In the genomic region with DNA sequence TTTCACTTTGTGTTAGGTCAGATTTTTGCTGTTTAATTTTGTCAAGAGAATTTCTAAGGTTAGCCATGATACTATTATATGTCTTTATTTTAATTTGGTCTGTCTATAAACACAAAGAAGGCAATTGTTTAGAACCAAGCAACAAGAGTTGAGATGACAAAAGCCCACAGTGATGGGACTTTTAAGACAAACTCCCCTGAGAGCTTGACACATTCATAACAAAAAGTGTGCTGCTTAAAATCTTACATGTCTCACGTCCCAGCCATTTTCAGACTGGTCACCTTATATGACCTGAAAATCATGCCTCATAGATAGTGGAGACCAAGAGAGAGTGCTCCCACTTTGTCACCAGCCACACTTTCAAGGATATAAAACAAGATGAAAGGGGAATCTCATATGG, we compare ENCODE assay signal across 34 cellular contexts.
"Had no signal": no experiment of that assay in that cellular context is flagged by ENCODE, and none has a peak within 500 bp of the region (broad histone marks: within the 10 kb centered on the region; RNA-seq: fewer than 3 reads in every experiment).

No MANE protein-coding gene starts in this region.

- H3K9me3 ChIP-seq: Peyer's patch had no signal

- H3K27ac ChIP-seq: brain microvascular endothelial cell, Peyer's patch, RWPE1, VCaP had no signal

- H3K36me3 ChIP-seq: brain microvascular endothelial cell, Peyer's patch had no signal

- ATAC-seq: activated T-cell treated with anti-CD3 and anti-CD28 coated beads, Interleukin-2, amount 50 U/mL, for 72 hours; activated T-helper 17 cell treated with anti-CD3 and anti-CD28 coated beads, Interleukin-2, amount 50 U/mL, for 72 hours; Right ventricle myocardium inferior had no signal

- DNase-seq: activated CD4-positive, alpha-beta memory T cell treated with anti-CD3 and anti-CD28 coated beads, Interleukin-2, amount 10 ng/mL, durations not matched to agents 7 days and 5 days; activated CD4-positive, alpha-beta T cell treated with anti-CD3 and anti-CD28 coated beads for 1 hour; activated CD4-positive, alpha-beta T cell treated with anti-CD3 and anti-CD28 coated beads for 48 hours; activated CD4-positive, CD25-positive, alpha-beta regulatory T cell; activated effector memory CD4-positive, alpha-beta T cell treated with anti-CD3 and anti-CD28 coated beads, Interleukin-2, amount 50 U/mL, for 16 hours; activated naive CD4-positive, alpha-beta T cell; activated naive CD4-positive, alpha-beta T cell treated with anti-CD3 and anti-CD28 coated beads, Interleukin-2, amount 50 U/mL, for 16 hours; activated naive CD8-positive, alpha-beta T cell treated with anti-CD3 and anti-CD28 coated beads for 36 hours; activated T-cell treated with anti-CD3 and anti-CD28 coated beads, Interleukin-2, amount 50 U/mL, for 1 hour; activated T-cell treated with anti-CD3 and anti-CD28 coated beads, Interleukin-2, amount 50 U/mL, for 72 hours; amniotic stem cell; aorta; brain microvascular endothelial cell; central memory CD4-positive, alpha-beta T cell; NCI-H1092 treated with DMSO at 0.1 percent for 48 hours; NCI-H1417; NCI-H146; NCI-H187; NCI-H2029 treated with DMSO at 0.1 percent for 48 hours; NCI-H2107; NCI-H2171; NCI-H510A; NCI-H526 treated with DMSO at 0.1 percent for 48 hours; NCI-H774; Peyer's patch; SIG-M5; SW 1271; T-helper 1 cell; T-helper 2 cell; T-helper 9 cell had no signal

- H3K27me3 ChIP-seq: brain microvascular endothelial cell, Peyer's patch had no signal

- H3K4me1 ChIP-seq: Peyer's patch had no signal

- H3K4me3 ChIP-seq: Peyer's patch had no signal
